ENCODE assay signal across 2 cellular contexts in genomic region chr10:6274504-6274903, GRCh38.
TF ChIP-seq lines count a peak whose summit lies in the region.

No MANE protein-coding gene starts in this region.

TF ChIP-seq in A549, 52 proteins besides CTCF, POLR2A, EP300 and RAD21 (continued from another document):
- TF ChIP-seq REST (IDR thresholded peaks at IDR 0.05) (no peak), CBX8 (IDR thresholded peaks at IDR 0.05) (no peak), RCOR1 (IDR thresholded peaks at IDR 0.05; ENCODE audit: low read depth, low read length) (no peak), SMC3 (IDR thresholded peaks at IDR 0.05) (no peak), SREBF2 (IDR thresholded peaks at IDR 0.05) (no peak), RARB (CRISPR knock-in tag; IDR thresholded peaks at IDR 0.05) (no peak)
- TF ChIP-seq, protein P1, sequence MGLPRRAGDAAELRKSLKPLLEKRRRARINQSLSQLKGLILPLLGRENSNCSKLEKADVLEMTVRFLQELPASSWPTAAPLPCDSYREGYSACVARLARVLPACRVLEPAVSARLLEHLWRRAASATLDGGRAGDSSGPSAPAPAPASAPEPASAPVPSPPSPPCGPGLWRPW (IDR thresholded peaks at IDR 0.05), result no peak

TF ChIP-seq in IMR-90, 13 proteins besides CTCF, POLR2A, EP300 and RAD21 (continued from another document):
- TF ChIP-seq ELK1 (IDR thresholded peaks at IDR 0.05; ENCODE audit: borderline replicate concordance, low read depth, low read length), result no peak
- no peak for TF ChIP-seq MAFK (IDR thresholded peaks at IDR 0.05; ENCODE audit: low read depth, low read length)
- TF ChIP-seq CHD1 (IDR thresholded peaks at IDR 0.05; ENCODE audit: low read depth, low read length), result no peak
- no peak for TF ChIP-seq BHLHE40 (IDR thresholded peaks at IDR 0.05; ENCODE audit: low read depth, low read length)
- no peak for TF ChIP-seq RCOR1 (IDR thresholded peaks at IDR 0.05; ENCODE audit: insufficient replicate concordance, low read length)
- TF ChIP-seq MXI1 (IDR thresholded peaks at IDR 0.05; ENCODE audit: borderline replicate concordance, low read depth, low read length), result no peak
- TF ChIP-seq SMC3 (IDR thresholded peaks at IDR 0.05; ENCODE audit: low read depth, low read length), result no peak
- no peak for TF ChIP-seq RFX5 (IDR thresholded peaks at IDR 0.05; ENCODE audit: low read depth, low read length)
- no peak for TF ChIP-seq MAZ (IDR thresholded peaks at IDR 0.05; ENCODE audit: borderline replicate concordance, low read depth, low read length)
- no peak for TF ChIP-seq FOS (IDR thresholded peaks at IDR 0.05; ENCODE audit: low read depth, low read length)
- TF ChIP-seq NFE2L2 (IDR thresholded peaks at IDR 0.05; ENCODE audit: low read depth, low read length), result no peak
- TF ChIP-seq CEBPB (IDR thresholded peaks at IDR 0.05; ENCODE audit: low read depth, low read length), result no peak
